8 cellular contexts compared by ENCODE assay signal in genomic region chr1:78649628-78650027, GRCh38. TPM values are rescaled to one million over a fixed set of nuclear protein-coding genes. Genes with fewer than 3 reads are reported as not detected.
DNase-seq lines count a peak whose midpoint lies in the region; ATAC-seq lines count a peak whose summit lies in the region.

IFI44 (plus strand) TSS chr1:78649831; CDS start chr1:78650196, 365 bp downstream.

- intact Hi-C loops in Right ventricle myocardium superior (cut with DNase I), result loop anchor here (10.0 kb wide), 1 partner anchor 645 kb away; the partner anchor contains the start of gene DNAJB4

- ATAC-seq in HG03095 (IDR thresholded peaks at IDR 0.05; ENCODE audit: unreplicated experiment), result peak; percentile 77
- ATAC-seq in Right ventricle myocardium superior (ENCODE audit: poor library complexity), result peak; percentile 92

- peak; percentile 28 for DNase-seq in NCI-H345 (lab: John Stamatoyannopoulos, UW)
- DNase-seq in NCI-H345 treated with DMSO at 0.1 percent for 48 hours (lab: John Stamatoyannopoulos, UW; ENCODE audit: unreplicated experiment), result no peak
- peak; percentile 87 for DNase-seq in RPMI8226
- DNase-seq in activated naive CD4-positive, alpha-beta T cell treated with anti-CD3 and anti-CD28 coated beads, Interleukin-2, amount 50 U/mL, for 16 hours, result peak; percentile 73
- DNase-seq in Right ventricle myocardium superior, result peak; percentile 90
- DNase-seq in skeletal muscle cell (ENCODE audit: low read depth), result peak; percentile 62
- no peak for DNase-seq in SKM-1 (lab: John Stamatoyannopoulos, UW; ENCODE audit: unreplicated experiment)

- peak within 1 kb of the TSS; percentile 36 for H3K4me3 ChIP-seq in skeletal muscle cell (ENCODE audit: low read depth, low read length)

RNA-seq across cellular contexts. Expression of gene IFI44, which starts in this region (rescaled TPM):
- total RNA-seq in Right ventricle myocardium superior, result 6.7 TPM

Comparison
In these comparisons a context has a peak if more than half of its experiments do, and no peak if none do; other contexts are left out.
1. DNase-seq: peak in NCI-H345 (single experiment), RPMI8226 (single experiment), activated naive CD4-positive, alpha-beta T cell treated with anti-CD3 and anti-CD28 coated beads, Interleukin-2, amount 50 U/mL, for 16 hours (single experiment), Right ventricle myocardium superior (single experiment) and skeletal muscle cell (single experiment); none in NCI-H345 treated with DMSO at 0.1 percent for 48 hours (single experiment) and SKM-1 (single experiment).